ENCODE assay signal across 12 cellular contexts in the genomic region with DNA sequence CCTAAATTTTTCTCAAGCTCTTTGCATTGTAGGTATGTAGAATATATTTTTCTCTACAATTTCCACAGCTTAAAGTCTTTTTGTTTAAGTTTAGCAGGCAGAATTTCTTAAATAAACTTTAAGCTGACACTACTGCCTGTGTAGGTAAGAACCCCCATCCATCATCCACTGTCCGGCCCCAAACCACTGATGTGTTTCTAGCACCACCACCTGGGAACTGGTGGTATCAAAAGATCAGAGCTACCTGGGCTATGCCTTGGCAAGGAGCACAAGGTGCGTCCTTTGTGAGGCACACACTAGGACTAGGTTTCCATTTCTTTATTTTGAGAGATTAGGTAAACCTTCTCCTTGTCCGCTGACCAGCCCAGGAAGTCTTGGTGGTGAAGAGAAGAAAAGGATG. TPM values are rescaled to one million over a fixed set of nuclear protein-coding genes. Genes with fewer than 3 reads are reported as not detected.
DNase-seq lines count a peak whose midpoint lies in the region; ATAC-seq and TF ChIP-seq lines count a peak whose summit lies in the region.
"Had no signal": no experiment of that assay in that cellular context is flagged by ENCODE, and none has a peak within 500 bp of the region (broad histone marks: within the 10 kb centered on the region; RNA-seq: fewer than 3 reads in every experiment).

No MANE protein-coding gene starts in this region.

- POLR2A ChIA-PET in HCT116 (lab: Charles Lee) = no interaction called here

- TF ChIP-seq CTCF in Calu3 (IDR thresholded peaks at IDR 0.05; ENCODE audit: unreplicated experiment) (peak; percentile 78), HCT116 (IDR thresholded peaks at IDR 0.05 in 2 of 3, conservative IDR thresholded peaks at IDR 0.05 in 1 of 3; ENCODE audit: borderline replicate concordance in 1 of 3, insufficient read depth in 1 of 3, low read depth in 2 of 3, low read length in 2 of 3) (peak; percentile 69 to 73 (median 72); a peak in 5 of 6 replicates), lower lobe of right lung (IDR thresholded peaks at IDR 0.05) (no peak), tibial nerve (IDR thresholded peaks at IDR 0.05) (no peak)

- TF ChIP-seq EP300 in tibial nerve (IDR thresholded peaks at IDR 0.05) = no peak

- BruUV-seq in Calu3 (replicated peaks; lab: Mats Ljungman, UMichigan) = no TSS peak
- BruUV-seq in HCT116 (replicated peaks; lab: Mats Ljungman, UMichigan) = no TSS peak

- no peaks in the 10 kb centered on the region for H3K36me3 Mint-ChIP-seq in Calu3 (ENCODE audit: insufficient read depth, unreplicated experiment)

- RAD21 ChIA-PET in HCT116 (lab: Charles Lee; ENCODE audit: low non-redundant PET in 1 of 2, low total read pairs in 2 of 2, uncharacterized antibody in 2 of 2, unreplicated experiment in 2 of 2) = interaction anchor here (0.6 to 1.4 kb wide), 6 partner anchors 51 to 324 kb away, joined by 3 to 4 read pairs (median 3); partner anchors contain the start of gene SMCP (in 1 of the 2)

- H3K36me3 ChIP-seq in HCT116 (ENCODE audit: control insufficient read depth in 1 of 2, insufficient read depth in 2 of 2, low read length in 2 of 2) (no peaks in the 10 kb centered on the region), iPS DF 6.9 (ENCODE audit: control insufficient read depth, insufficient read depth, low read length) (no peaks in the 10 kb centered on the region), lower lobe of right lung (no peaks in the 10 kb centered on the region), tibial nerve (no peaks in the 10 kb centered on the region)
- H3K36me3 ChIP-seq: cardiac muscle cell, HAP-1, upper lobe of left lung had no signal

- H2AFZ ChIP-seq in HCT116 (ENCODE audit: low read depth, low read length, poor library complexity, severe bottlenecking) = no peak overlapping the region

- no peaks in the 10 kb centered on the region for H3K79me2 ChIP-seq in HCT116 (ENCODE audit: insufficient read depth, low read length)

- DNase-seq in Calu3 (peak; percentile 80), HCT116 (ENCODE audit: low read depth, low spot score) (peak; percentile 28), RPMI8226 (peak; percentile 23), iPS DF 6.9 (ENCODE audit: low read depth, low spot score) (peak; percentile 43), lower lobe of right lung (no peak), tibial nerve (ENCODE audit: low spot score in 2 of 2) (no peak), activated gamma-delta T cell (lab: John Stamatoyannopoulos, UW) (no peak)
- DNase-seq: upper lobe of left lung had no signal

- H3K27ac Mint-ChIP-seq in Calu3 (ENCODE audit: unreplicated experiment) = no peak overlapping the region

- no peaks in the 10 kb centered on the region for H3K9me3 Mint-ChIP-seq in Calu3 (ENCODE audit: low read depth, unreplicated experiment)

- H3K4me3 Mint-ChIP-seq in Calu3 (ENCODE audit: low read depth, unreplicated experiment) = no peak overlapping the region

- no peak overlapping the region for H3K4me2 ChIP-seq in HCT116 (ENCODE audit: low read length)

- H3K9me3 ChIP-seq in HCT116 (ENCODE audit: control insufficient read depth in 1 of 2, insufficient read depth in 1 of 2, low read depth in 1 of 2, low read length in 2 of 2) = no peaks in the 10 kb centered on the region
- no peaks in the 10 kb centered on the region for H3K9me3 ChIP-seq in iPS DF 6.9 (ENCODE audit: control insufficient read depth, insufficient read depth, low read length)
- no peaks in the 10 kb centered on the region for H3K9me3 ChIP-seq in lower lobe of right lung
- no peaks in the 10 kb centered on the region for H3K9me3 ChIP-seq in tibial nerve
- H3K9me3 ChIP-seq: HAP-1, upper lobe of left lung had no signal

- intact Hi-C loops in Calu3 (cut with micrococcal nuclease; ENCODE audit: unreplicated experiment) = loop anchor here (1.0 to 10.0 kb wide), 4 partner anchors 95 to 538 kb away; no protein-coding TSS in a partner anchor
- intact Hi-C loops in HCT116 (cut with micrococcal nuclease) = loop anchor here (1.0 to 5.0 kb wide), 3 partner anchors 232 to 321 kb away; no protein-coding TSS in a partner anchor
- intact Hi-C loops in lower lobe of right lung (cut with DNase I) = no loop called here

- CTCF ChIA-PET in Calu3 (lab: Charles Lee) = interaction anchor here (0.6 to 2.8 kb wide), 32 partner anchors 28 to 659 kb away, joined by 3 to 76 read pairs (median 5); partner anchors contain the start of genes IVL and SMCP
- CTCF ChIA-PET in HCT116 (lab: Charles Lee) = interaction anchor here (0.6 to 4.6 kb wide), 28 partner anchors 23 to 598 kb away, joined by 3 to 94 read pairs (median 4); partner anchors contain the start of gene SMCP

- no peak overlapping the region for H3K27ac ChIP-seq in HCT116 (ENCODE audit: low read depth, low read length)
- no peak overlapping the region for H3K27ac ChIP-seq in iPS DF 6.9 (ENCODE audit: low read length)
- H3K27ac ChIP-seq in lower lobe of right lung = no peak overlapping the region
- no peak overlapping the region for H3K27ac ChIP-seq in tibial nerve
- H3K27ac ChIP-seq: cardiac muscle cell, skin epidermis, upper lobe of left lung had no signal

- TF ChIP-seq POLR2A in HCT116 (IDR thresholded peaks at IDR 0.05; ENCODE audit: borderline replicate concordance, extremely low read depth, insufficient read depth, insufficient read length) = no peak
- no peak for TF ChIP-seq POLR2A in tibial nerve (IDR thresholded peaks at IDR 0.05)

- no CpG with 5 or more reads among the region's 3 CpGs for WGBS in iPS DF 6.9 (ENCODE audit: insufficient coverage, insufficient read length)
- 31 to 33% methylated on average over 3 of the region's 3 CpGs for WGBS in tibial nerve, 2 donors

- ATAC-seq in HCT116 = peak; percentile 88
- no peak for ATAC-seq in lower lobe of right lung
- no peak for ATAC-seq in GM21723 (IDR thresholded peaks at IDR 0.05; ENCODE audit: unreplicated experiment)

- no peaks in the 10 kb centered on the region for H3K9me2 ChIP-seq in HCT116 (ENCODE audit: insufficient read depth)

- no peak overlapping the region for H3K9ac ChIP-seq in HCT116 (ENCODE audit: low read length)

- H3K27me3 ChIP-seq in HCT116 (ENCODE audit: insufficient read depth, low read length) = peaks cover 56% of the 10 kb centered on the region
- no peaks in the 10 kb centered on the region for H3K27me3 ChIP-seq in iPS DF 6.9 (ENCODE audit: control insufficient read depth, insufficient read depth, low read length)
- H3K27me3 ChIP-seq in lower lobe of right lung (ENCODE audit: low read depth) = peaks cover 4% of the 10 kb centered on the region
- no peaks in the 10 kb centered on the region for H3K27me3 ChIP-seq in tibial nerve
- H3K27me3 ChIP-seq: cardiac muscle cell, upper lobe of left lung had no signal

- peaks cover 51% of the 10 kb centered on the region for H3K27me3 Mint-ChIP-seq in Calu3 (ENCODE audit: unreplicated experiment)

- H4K20me1 ChIP-seq in HCT116 (ENCODE audit: insufficient read depth) = no peaks in the 10 kb centered on the region

- peaks cover 9% of the 10 kb centered on the region for H3K4me1 Mint-ChIP-seq in Calu3 (ENCODE audit: low read depth, unreplicated experiment)

- peak; percentile 80 for TF ChIP-seq RAD21 in HCT116 (IDR thresholded peaks at IDR 0.05; ENCODE audit: low read depth)

- H3K4me3 ChIP-seq in HCT116 (replicated peaks in 1 of 2; ENCODE audit: low read depth in 1 of 2, low read length in 2 of 2) (no peak overlapping the region), iPS DF 6.9 (ENCODE audit: low read length) (no peak overlapping the region), lower lobe of right lung (no peak overlapping the region), tibial nerve (no peak overlapping the region)
- H3K4me3 ChIP-seq: cardiac muscle cell, HAP-1, skin epidermis, upper lobe of left lung had no signal

- H3K4me1 ChIP-seq in HCT116 (ENCODE audit: control insufficient read depth in 1 of 2, insufficient read depth in 2 of 2, low read length in 2 of 2) (no peaks in the 10 kb centered on the region), iPS DF 6.9 (ENCODE audit: control insufficient read depth, insufficient read depth, low read length) (no peaks in the 10 kb centered on the region), lower lobe of right lung (no peaks in the 10 kb centered on the region), tibial nerve (no peaks in the 10 kb centered on the region)
- H3K4me1 ChIP-seq: HAP-1, upper lobe of left lung had no signal

TF ChIP-seq in HCT116, 20 proteins besides CTCF, POLR2A, EP300 and RAD21 (continues in another document):
- TF ChIP-seq TCF7L2 (IDR thresholded peaks at IDR 0.05; ENCODE audit: borderline replicate concordance, extremely low read depth, insufficient read depth, insufficient read length) (no peak), FOSL1 (IDR thresholded peaks at IDR 0.05; ENCODE audit: low read depth) (no peak), JUND (IDR thresholded peaks at IDR 0.05) (no peak), CBX3 (IDR thresholded peaks at IDR 0.05; ENCODE audit: low read depth) (no peak), ZNF274 (IDR thresholded peaks at IDR 0.05; ENCODE audit: low read depth, low read length) (no peak), SP1 (IDR thresholded peaks at IDR 0.05; ENCODE audit: low read depth) (no peak), EZH2phosphoT487 (IDR thresholded peaks at IDR 0.05; ENCODE audit: borderline replicate concordance) (no peak)
- TF ChIP-seq, protein P1, sequence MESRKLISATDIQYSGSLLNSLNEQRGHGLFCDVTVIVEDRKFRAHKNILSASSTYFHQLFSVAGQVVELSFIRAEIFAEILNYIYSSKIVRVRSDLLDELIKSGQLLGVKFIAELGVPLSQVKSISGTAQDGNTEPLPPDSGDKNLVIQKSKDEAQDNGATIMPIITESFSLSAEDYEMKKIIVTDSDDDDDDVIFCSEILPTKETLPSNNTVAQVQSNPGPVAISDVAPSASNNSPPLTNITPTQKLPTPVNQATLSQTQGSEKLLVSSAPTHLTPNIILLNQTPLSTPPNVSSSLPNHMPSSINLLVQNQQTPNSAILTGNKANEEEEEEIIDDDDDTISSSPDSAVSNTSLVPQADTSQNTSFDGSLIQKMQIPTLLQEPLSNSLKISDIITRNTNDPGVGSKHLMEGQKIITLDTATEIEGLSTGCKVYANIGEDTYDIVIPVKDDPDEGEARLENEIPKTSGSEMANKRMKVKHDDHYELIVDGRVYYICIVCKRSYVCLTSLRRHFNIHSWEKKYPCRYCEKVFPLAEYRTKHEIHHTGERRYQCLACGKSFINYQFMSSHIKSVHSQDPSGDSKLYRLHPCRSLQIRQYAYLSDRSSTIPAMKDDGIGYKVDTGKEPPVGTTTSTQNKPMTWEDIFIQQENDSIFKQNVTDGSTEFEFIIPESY (IDR thresholded peaks at IDR 0.05; ENCODE audit: extremely low read depth, insufficient replicate concordance, low read length) = no peak

RNA-seq across cellular contexts. Expression of gene LELP1, which starts 10.5 kb away (rescaled TPM):
- total RNA-seq in Calu3 (2022) (not detected in 2 replicates), HCT116 (2021; ENCODE audit: unreplicated experiment) (not detected), lower lobe of right lung (not detected), tibial nerve (not detected)
- not detected in 2 replicates for polyA plus RNA-seq in HCT116 (2012)
- total RNA-seq: cardiac muscle cell, upper lobe of left lung had no signal
- polyA plus RNA-seq: cardiac muscle cell had no signal

RNA-seq across cellular contexts. Expression of gene PRR9, which starts 24.7 kb away (rescaled TPM):
- total RNA-seq in Calu3 (2022) (not detected in 2 replicates), HCT116 (2021; ENCODE audit: unreplicated experiment) (not detected), lower lobe of right lung (not detected), tibial nerve (not detected)
- not detected in 2 replicates for polyA plus RNA-seq in HCT116 (2012)
- total RNA-seq: cardiac muscle cell, upper lobe of left lung had no signal
- polyA plus RNA-seq: cardiac muscle cell had no signal

RNA-seq across cellular contexts. Expression of gene SPRR2G, which starts 42.0 kb away (rescaled TPM):
- total RNA-seq in Calu3 (2022) (not detected in 2 replicates), HCT116 (2021; ENCODE audit: unreplicated experiment) (not detected), lower lobe of right lung (not detected), tibial nerve (not detected)
- polyA plus RNA-seq in HCT116 (2012) = not detected in 2 replicates
- total RNA-seq: cardiac muscle cell, upper lobe of left lung had no signal
- polyA plus RNA-seq: cardiac muscle cell had no signal

Comparison
In these comparisons a context has a peak if more than half of its experiments do, and no peak if none do; other contexts are left out.
1. DNase-seq: peak in Calu3 (single experiment), HCT116 (single experiment), RPMI8226 (single experiment) and iPS DF 6.9 (single experiment); none in lower lobe of right lung (single experiment), tibial nerve (0 of 2) and activated gamma-delta T cell (single experiment).
2. CTCF ChIP-seq: peak in Calu3 (single experiment) and HCT116 (3 of 3); none in lower lobe of right lung (single experiment) and tibial nerve (0 of 5).